Comparison of ENCODE assay signal across 15 cellular contexts in genomic region chr9:33751536-33752129, GRCh38. TPM values are rescaled to one million over a fixed set of nuclear protein-coding genes. Genes with fewer than 3 reads are reported as not detected.
DNase-seq lines count a peak whose midpoint lies in the region; ATAC-seq, FAIRE-seq and TF ChIP-seq lines count a peak whose summit lies in the region.
"Had no signal": no experiment of that assay in that cellular context is flagged by ENCODE, and none has a peak within 500 bp of the region (broad histone marks: within the 10 kb centered on the region; RNA-seq: fewer than 3 reads in every experiment).

No MANE protein-coding gene starts in this region.

- H3K4me1 ChIP-seq in A549, result peaks cover 35% of the 10 kb centered on the region
- no peaks in the 10 kb centered on the region for H3K4me1 ChIP-seq in iPS-15b (ENCODE audit: control insufficient read depth, insufficient read depth, low read length)
- H3K4me1 ChIP-seq: parathyroid adenoma had no signal

- no peak for TF ChIP-seq POLR2A in A549 (IDR thresholded peaks at IDR 0.05; ENCODE audit: low read length)

- no peak overlapping the region for H3K4me3 ChIP-seq in A549
- H3K4me3 ChIP-seq in HFF-Myc (replicated peaks; ENCODE audit: low read depth, low read length), result peak overlapping the region; percentile 57
- peak overlapping the region; percentile 58 for H3K4me3 ChIP-seq in brain microvascular endothelial cell (ENCODE audit: low read depth, low read length)
- H3K4me3 ChIP-seq in iPS-15b (ENCODE audit: low read depth, low read length), result peak overlapping the region; percentile 58

- no peak for TF ChIP-seq EP300 in A549 (IDR thresholded peaks at IDR 0.05)

- H3K4me2 ChIP-seq in A549, result peak overlapping the region; percentile 81

- in situ Hi-C loops in brain microvascular endothelial cell (cut with HindIII; ENCODE audit: low pct_ligation_motif_present, low sequenced_read_pairs), result no loop called here

- CTCF ChIA-PET in A549 (lab: Yijun Ruan, JAX), result interaction anchor here (0.9 to 3.6 kb wide), 4 partner anchors 13 to 128 kb away, joined by 4 to 19 read pairs (median 8); no protein-coding TSS in a partner anchor
- CTCF ChIA-PET in RWPE1 (lab: Yijun Ruan, JAX), result interaction anchor here (1.1 kb wide), 1 partner anchor 13 kb away, joined by 7 read pairs; no protein-coding TSS in a partner anchor

- DNase-seq in A549 (ENCODE audit: low read depth in 1 of 2, low spot score in 1 of 2) (no peak), HFF-Myc (ENCODE audit: extremely low read depth, low read depth) (no peak), brain microvascular endothelial cell (no peak), NCI-H2107 treated with DMSO at 0.1 percent for 48 hours (lab: John Stamatoyannopoulos, UW; ENCODE audit: unreplicated experiment) (no peak), RWPE1 (ENCODE audit: low spot score) (no peak), iPS-NIHi11 (ENCODE audit: low spot score) (no peak), DMS153 treated with DMSO at 0.1 percent for 48 hours (lab: John Stamatoyannopoulos, UW; ENCODE audit: unreplicated experiment) (no peak)
- DNase-seq: activated naive CD4-positive, alpha-beta T cell treated with anti-CD3 and anti-CD28 coated beads, Interleukin-2, amount 10 ng/mL, durations not matched to agents 7 days and 5 days; central memory CD4-positive, alpha-beta T cell; DMS79 treated with DMSO at 0.1 percent for 48 hours; NCI-H1048; NCI-H345 had no signal

- TF ChIP-seq CTCF in A549 (IDR thresholded peaks at IDR 0.05) (no peak), HFF-Myc (IDR thresholded peaks at IDR 0.05; ENCODE audit: low read depth, low read length, missing control alignments) (no peak), brain microvascular endothelial cell (IDR thresholded peaks at IDR 0.05; ENCODE audit: low read depth, low read length, missing control alignments) (no peak), RWPE1 (conservative IDR thresholded peaks at IDR 0.05; ENCODE audit: low read depth) (no peak)

- ATAC-seq in A549, result no peak

- H3K27ac ChIP-seq in A549 (no peak overlapping the region), brain microvascular endothelial cell (no peak overlapping the region), RWPE1 (no peak overlapping the region)
- H3K27ac ChIP-seq: parathyroid adenoma, thoracic aorta had no signal

- 86% methylated on average over 12 of the region's 12 CpGs for WGBS in A549 (ENCODE audit: missing lambda C conversion rate)

- TF ChIP-seq RAD21 in A549 (conservative IDR thresholded peaks at IDR 0.05 in 1 of 2, IDR thresholded peaks at IDR 0.05 in 1 of 2), result no peak

- POLR2A ChIA-PET in A549 (lab: Yijun Ruan, JAX), result no interaction called here
- POLR2A ChIA-PET in RWPE1 (lab: Yijun Ruan, JAX; ENCODE audit: low non-redundant PET), result no interaction called here

- no peak overlapping the region for H3K9ac ChIP-seq in iPS-15b (ENCODE audit: low read depth, low read length)
- H3K9ac ChIP-seq: parathyroid adenoma had no signal

- FAIRE-seq in A549 (lab: Jason Lieb, UNC), result no peak

- H3K9me3 ChIP-seq in A549, result no peaks in the 10 kb centered on the region
- H3K9me3 ChIP-seq in iPS-15b (ENCODE audit: control insufficient read depth, insufficient read depth, low read length), result no peaks in the 10 kb centered on the region
- H3K9me3 ChIP-seq: thoracic aorta had no signal

- H3K36me3 ChIP-seq in brain microvascular endothelial cell (replicated peaks), result no peaks in the 10 kb centered on the region
- no peaks in the 10 kb centered on the region for H3K36me3 ChIP-seq in iPS-15b (ENCODE audit: control insufficient read depth, insufficient read depth, low read length)
- H3K36me3 ChIP-seq: thoracic aorta had no signal

- H3K27me3 ChIP-seq in brain microvascular endothelial cell (replicated peaks), result no peaks in the 10 kb centered on the region
- H3K27me3 ChIP-seq in iPS-15b (ENCODE audit: control insufficient read depth, insufficient read depth, low read length), result peaks cover 38% of the 10 kb centered on the region

TF ChIP-seq in A549, 52 proteins besides CTCF, POLR2A, EP300 and RAD21:
- TF ChIP-seq USF2 (IDR thresholded peaks at IDR 0.05), result no peak

RNA-seq across cellular contexts. Expression of gene PRSS3, which starts 43.7 kb away (rescaled TPM):
- polyA plus RNA-seq in A549 (2011; rRNA removed) (2.0 and 3.3 TPM in 2 replicates), A549 (2017; fragmentation: RNase III; extraction: RNeasy Plus Mini Kit Qiagen cat#74134 plus additional on column Dnase treatment) (1.9 to 4.3 TPM (median 4.0 TPM) in 3 replicates)
- 1.0 and 1.2 TPM in 2 replicates for polyA plus RNA-seq in A549 (2012; cell fraction: cytosol; rRNA removed)
- 0.59 and 1.3 TPM in 2 replicates for polyA plus RNA-seq in A549 (2012; cell fraction: nucleus; rRNA removed)
- 2.9 and 3.7 TPM in 2 replicates for polyA minus RNA-seq in A549 (2011; rRNA and poly(A)+ RNA removed)
